In genomic region chr19:45070861-45071544, GRCh38 we compare ENCODE assay signal across 28 cellular contexts. TPM values are rescaled to one million over a fixed set of nuclear protein-coding genes. Genes with fewer than 3 reads are reported as not detected.
DNase-seq lines count a peak whose midpoint lies in the region; ATAC-seq and TF ChIP-seq lines count a peak whose summit lies in the region.
"Had no signal": no experiment of that assay in that cellular context is flagged by ENCODE, and none has a peak within 500 bp of the region (broad histone marks: within the 10 kb centered on the region; RNA-seq: fewer than 3 reads in every experiment).

No MANE protein-coding gene starts in this region.

- intact Hi-C loops in cardiac septum (cut with DNase I) = no loop called here
- intact Hi-C loops in left cardiac atrium (cut with DNase I) = no loop called here
- intact Hi-C loops in OCI-LY7 (cut with micrococcal nuclease; ENCODE audit: unreplicated experiment) = no loop called here

- DNase-seq in cardiac septum (ENCODE audit: low spot score) (peak; percentile 55), left cardiac atrium (no peak), OCI-LY7 (ENCODE audit: low spot score) (no peak), glutamatergic neuron (no peak), suprapubic skin (ENCODE audit: low spot score in 2 of 2) (no peak), amniotic stem cell (lab: John Stamatoyannopoulos, UW) (no peak), GM13976 (ENCODE audit: low spot score) (no peak)
- DNase-seq in naive thymus-derived CD8-positive, alpha-beta T cell = no peak
- DNase-seq: activated CD4-positive, alpha-beta T cell treated with anti-CD3 and anti-CD28 coated beads, Interleukin-2, amount 10 ng/mL, durations not matched to agents 24 days and 14 days; activated T-cell treated with anti-CD3 and anti-CD28 coated beads, Interleukin-2, amount 50 U/mL, for 1 hour; C1 segment of cervical spinal cord; Calu3; effector CD4-positive, alpha-beta T cell; KBM-7; kidney; MM.1S; NCI-H1417; NCI-H2029 treated with DMSO at 0.1 percent for 48 hours; NCI-H526 treated with DMSO at 0.1 percent for 48 hours; pancreas; stimulated activated CD4-positive, alpha-beta T cell treated with anti-CD3 and anti-CD28 coated beads, Interleukin-2, amount 100 ng/mL, for 24 hours had no signal

- POLR2A ChIA-PET in OCI-LY7 (lab: Charles Lee) = no interaction called here
- POLR2A ChIA-PET in naive thymus-derived CD8-positive, alpha-beta T cell (lab: Charles Lee) = no interaction called here

- TF ChIP-seq POLR2A in suprapubic skin (IDR thresholded peaks at IDR 0.05) = no peak

- WGBS in suprapubic skin = 65% methylated on average over 14 of the region's 19 CpGs

- in situ Hi-C loops in GM13976 (cut with MboI; ENCODE audit: low sequenced_read_pairs, unreplicated experiment) = no loop called here

- no peak for TF ChIP-seq EP300 in suprapubic skin (IDR thresholded peaks at IDR 0.05)

- H2AFZ ChIP-seq in OCI-LY7 (ENCODE audit: low read length) = no peak overlapping the region

- no peaks in the 10 kb centered on the region for H3K36me3 Mint-ChIP-seq in glutamatergic neuron (ENCODE audit: unreplicated experiment)
- H3K36me3 Mint-ChIP-seq in naive thymus-derived CD8-positive, alpha-beta T cell = peaks cover 0 to 35% (median 4%) of the 10 kb centered on the region in 3 donors

- no peak for ATAC-seq in left cardiac atrium
- no peak for ATAC-seq in naive thymus-derived CD8-positive, alpha-beta T cell
- ATAC-seq: pancreas had no signal

- H3K9me3 Mint-ChIP-seq in glutamatergic neuron (ENCODE audit: unreplicated experiment) = peaks cover 13% of the 10 kb centered on the region
- no peaks in the 10 kb centered on the region for H3K9me3 Mint-ChIP-seq in naive thymus-derived CD8-positive, alpha-beta T cell
- H3K9me3 Mint-ChIP-seq: activated CD4-positive, alpha-beta T cell treated with anti-CD3 and anti-CD28 coated beads, Interleukin-2, amount 10 ng/mL, durations not matched to agents 24 days and 14 days; brain; nephron had no signal

- CTCF ChIA-PET in OCI-LY7 (lab: Charles Lee; ENCODE audit: unreplicated experiment) = interaction anchor here (0.5 kb wide), 1 partner anchor 67 kb away, joined by 8 read pairs; no protein-coding TSS in a partner anchor

- H3K27ac ChIP-seq in OCI-LY7 (ENCODE audit: low read depth, low read length, poor library complexity, severe bottlenecking) = peak overlapping the region; percentile 88
- H3K27ac ChIP-seq in suprapubic skin = peak overlapping the region; percentile 53
- H3K27ac ChIP-seq: pancreas, right atrium auricular region, VCaP had no signal

- H3K4me3 Mint-ChIP-seq in glutamatergic neuron (ENCODE audit: unreplicated experiment) = peak overlapping the region; percentile 38
- H3K4me3 Mint-ChIP-seq in naive thymus-derived CD8-positive, alpha-beta T cell = no peak overlapping the region
- H3K4me3 Mint-ChIP-seq: activated CD4-positive, alpha-beta T cell treated with anti-CD3 and anti-CD28 coated beads, Interleukin-2, amount 10 ng/mL, durations not matched to agents 24 days and 14 days; brain; nephron had no signal

- H3K79me2 ChIP-seq in OCI-LY7 (ENCODE audit: insufficient read depth, low read depth, low read length) = peaks cover 36% of the 10 kb centered on the region

- H3K9me3 ChIP-seq in OCI-LY7 (ENCODE audit: low read length) (no peaks in the 10 kb centered on the region), suprapubic skin (no peaks in the 10 kb centered on the region)
- H3K9me3 ChIP-seq: HAP-1, pancreas, right atrium auricular region, upper lobe of left lung had no signal

- H3K4me1 ChIP-seq in OCI-LY7 (ENCODE audit: insufficient read depth, low read length, poor library complexity, severe bottlenecking) (peaks cover 47% of the 10 kb centered on the region), suprapubic skin (peaks cover 44% of the 10 kb centered on the region)
- H3K4me1 ChIP-seq: pancreas had no signal

- H3K36me3 ChIP-seq in OCI-LY7 (ENCODE audit: insufficient read depth, low read length) (peaks cover 88% of the 10 kb centered on the region), suprapubic skin (peaks cover 63% of the 10 kb centered on the region)

- H3K4me1 Mint-ChIP-seq in glutamatergic neuron (ENCODE audit: low read depth, unreplicated experiment) = peaks cover 10% of the 10 kb centered on the region
- peaks cover 2 to 13% (median 8%) of the 10 kb centered on the region in 4 donors for H3K4me1 Mint-ChIP-seq in naive thymus-derived CD8-positive, alpha-beta T cell
- H3K4me1 Mint-ChIP-seq: activated CD4-positive, alpha-beta T cell treated with anti-CD3 and anti-CD28 coated beads, Interleukin-2, amount 10 ng/mL, durations not matched to agents 24 days and 14 days had no signal

- no peaks in the 10 kb centered on the region for H3K27me3 ChIP-seq in suprapubic skin
- H3K27me3 ChIP-seq: pancreas, right atrium auricular region, upper lobe of left lung had no signal

- peak overlapping the region; percentile 100; the same call in 1 of the 2 replicates for H3K4me2 ChIP-seq in OCI-LY7 (ENCODE audit: low read length)

- peaks cover 8% of the 10 kb centered on the region for H3K27me3 Mint-ChIP-seq in glutamatergic neuron (ENCODE audit: unreplicated experiment)
- H3K27me3 Mint-ChIP-seq in naive thymus-derived CD8-positive, alpha-beta T cell = no peaks in the 10 kb centered on the region
- H3K27me3 Mint-ChIP-seq: activated CD4-positive, alpha-beta T cell treated with anti-CD3 and anti-CD28 coated beads, Interleukin-2, amount 10 ng/mL, durations not matched to agents 24 days and 14 days had no signal

- H3K27ac Mint-ChIP-seq in glutamatergic neuron (ENCODE audit: unreplicated experiment) = no peak overlapping the region
- no peak overlapping the region for H3K27ac Mint-ChIP-seq in naive thymus-derived CD8-positive, alpha-beta T cell
- H3K27ac Mint-ChIP-seq: activated CD4-positive, alpha-beta T cell treated with anti-CD3 and anti-CD28 coated beads, Interleukin-2, amount 10 ng/mL, durations not matched to agents 24 days and 14 days; brain; nephron had no signal

- H4K20me1 ChIP-seq in OCI-LY7 (ENCODE audit: insufficient read depth, low read length) = peaks cover 3% of the 10 kb centered on the region; the same call in 1 of the 2 replicates

- BruUV-seq in OCI-LY7 (replicated peaks; lab: Mats Ljungman, UMichigan) = no TSS peak

- no peaks in the 10 kb centered on the region for H3K9me2 ChIP-seq in OCI-LY7 (ENCODE audit: insufficient read depth, low read length)

- no peak for TF ChIP-seq CTCF in OCI-LY7 (conservative IDR thresholded peaks at IDR 0.05; ENCODE audit: low read length)
- TF ChIP-seq CTCF in glutamatergic neuron (IDR thresholded peaks at IDR 0.05; ENCODE audit: partially characterized antibody, unreplicated experiment) = no peak
- no peak for TF ChIP-seq CTCF in suprapubic skin (IDR thresholded peaks at IDR 0.05)
- no peak for TF ChIP-seq CTCF in GM13976 (IDR thresholded peaks at IDR 0.05; ENCODE audit: borderline replicate concordance, control extremely low read depth, extremely low read depth, insufficient read depth, missing control alignments)

- H3K4me3 ChIP-seq in OCI-LY7 (ENCODE audit: low read depth, low read length, poor library complexity, severe bottlenecking) (peak overlapping the region; percentile 85), suprapubic skin (no peak overlapping the region)
- H3K4me3 ChIP-seq: HAP-1, pancreas, right atrium auricular region, upper lobe of left lung had no signal

RNA-seq across cellular contexts. Expression of gene ZNF296, which starts 5.3 kb away (rescaled TPM):
- total RNA-seq in cardiac septum (0.13 TPM), left cardiac atrium (under 1 TPM; 0.44 to 0.73 TPM), OCI-LY7 (2022) (31.4 and 31.6 TPM in 2 replicates), glutamatergic neuron (ENCODE audit: unreplicated experiment) (6.3 TPM), suprapubic skin (1 to 10 TPM; 4.3 to 5.8 (median 4.9) TPM)
- 10.6 and 13.5 TPM in 2 replicates for total RNA-seq in OCI-LY7 (2014; rRNA removed; shearing (Covaris generic))
- 1 to 10 TPM; 2.3 to 2.4 TPM for total RNA-seq in naive thymus-derived CD8-positive, alpha-beta T cell
- polyA plus RNA-seq in naive thymus-derived CD8-positive, alpha-beta T cell = 1 to 10 TPM; 1.0 to 1.6 (median 1.1) TPM
- total RNA-seq: Daoy had no signal

RNA-seq across cellular contexts. Expression of gene GEMIN7, which starts 8.1 kb away (rescaled TPM):
- total RNA-seq in cardiac septum = 10.7 TPM
- 10 to 100 TPM; 13.9 to 14.1 TPM for total RNA-seq in left cardiac atrium
- total RNA-seq in OCI-LY7 (2014; rRNA removed; shearing (Covaris generic)) = 45.2 and 60.0 TPM in 2 replicates
- 38.8 and 46.3 TPM in 2 replicates for total RNA-seq in OCI-LY7 (2022)
- total RNA-seq in glutamatergic neuron (ENCODE audit: unreplicated experiment) = 49.1 TPM
- total RNA-seq in suprapubic skin = 10 to 100 TPM; 18.8 to 29.8 (median 20.5) TPM
- total RNA-seq in naive thymus-derived CD8-positive, alpha-beta T cell = 10 to 100 TPM; 13.5 to 19.8 TPM
- polyA plus RNA-seq in naive thymus-derived CD8-positive, alpha-beta T cell = 10 to 100 TPM; 44.2 to 70.0 (median 50.3) TPM

RNA-seq across cellular contexts. Expression of gene PPP1R37, which starts 22.0 kb away (rescaled TPM):
- total RNA-seq in cardiac septum = 18.6 TPM
- 10 to 100 TPM; 19.4 to 21.4 TPM for total RNA-seq in left cardiac atrium
- total RNA-seq in OCI-LY7 (2014; rRNA removed; shearing (Covaris generic)) = 35.5 and 48.6 TPM in 2 replicates
- 24.7 and 27.7 TPM in 2 replicates for total RNA-seq in OCI-LY7 (2022)
- 49.5 TPM for total RNA-seq in glutamatergic neuron (ENCODE audit: unreplicated experiment)
- total RNA-seq in suprapubic skin = 10 to 100 TPM; 24.6 to 43.1 (median 33.5) TPM
- total RNA-seq in naive thymus-derived CD8-positive, alpha-beta T cell = 10 to 100 TPM; 32.9 to 33.3 TPM
- polyA plus RNA-seq in naive thymus-derived CD8-positive, alpha-beta T cell = 1 to 10 TPM in 1 of 3 donors, under 1 TPM in 2; 0.40 to 2.0 (median 0.83) TPM

RNA-seq across cellular contexts. Expression of gene CLASRP, which starts 32.2 kb away (rescaled TPM):
- total RNA-seq in cardiac septum (45.6 TPM), left cardiac atrium (10 to 100 TPM; 34.0 to 47.7 TPM), OCI-LY7 (2022) (166 and 181 TPM in 2 replicates), glutamatergic neuron (ENCODE audit: unreplicated experiment) (127 TPM), suprapubic skin (100 to 1,000 TPM in 1 of 4 donors, 10 to 100 TPM in 3; 55.3 to 135 (median 84.3) TPM)
- total RNA-seq in OCI-LY7 (2014; rRNA removed; shearing (Covaris generic)) = 142 and 152 TPM in 2 replicates
- total RNA-seq in naive thymus-derived CD8-positive, alpha-beta T cell = 100 to 1,000 TPM; 141 to 150 TPM
- 1 to 10 TPM; 2.0 to 6.7 (median 5.3) TPM for polyA plus RNA-seq in naive thymus-derived CD8-positive, alpha-beta T cell
